In the genomic region with DNA sequence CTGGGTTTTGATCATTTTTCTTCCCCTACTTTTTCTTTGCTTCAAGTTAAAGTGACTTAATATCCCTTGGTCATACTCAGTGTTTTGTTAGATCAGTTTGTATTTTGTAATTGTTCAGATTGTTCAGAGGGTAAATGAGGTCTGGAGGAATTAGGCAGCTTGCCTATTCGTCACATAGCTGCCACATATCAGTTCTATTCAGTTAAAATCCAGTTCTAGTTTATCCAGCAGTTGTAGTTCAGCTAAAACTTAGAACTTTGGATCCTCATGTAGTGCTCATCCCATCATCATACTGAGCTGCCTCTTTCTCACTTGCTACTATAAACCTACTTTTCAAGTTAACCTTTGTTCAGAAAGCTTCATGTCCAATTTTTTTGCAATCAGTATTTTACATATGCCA, we compare ENCODE assay signal across 13 cellular contexts. TPM values are rescaled to one million over a fixed set of nuclear protein-coding genes. Genes with fewer than 3 reads are reported as not detected.
DNase-seq lines count a peak whose midpoint lies in the region; ATAC-seq, FAIRE-seq and TF ChIP-seq lines count a peak whose summit lies in the region.
"Had no signal": no experiment of that assay in that cellular context is flagged by ENCODE, and none has a peak within 500 bp of the region (broad histone marks: within the 10 kb centered on the region; RNA-seq: fewer than 3 reads in every experiment).

No MANE protein-coding gene starts in this region.

- H3K4me3 ChIP-seq in liver (ENCODE audit: low read depth in 1 of 3, low read length in 3 of 3) (no peak overlapping the region), HepG2 (replicated peaks in 1 of 3; ENCODE audit: insufficient read depth in 1 of 3, low read depth in 2 of 3, low read length in 3 of 3) (no peak overlapping the region), gastrocnemius medialis (no peak overlapping the region)
- H3K4me3 ChIP-seq: BLaER1, GM23338 had no signal

- FAIRE-seq in HepG2 (lab: Jason Lieb, UNC), result no peak

- no peaks in the 10 kb centered on the region for H3K4me1 Mint-ChIP-seq in dendritic cell treated with granulocyte-macrophage colony-stimulating factor and Interleukin-4, amounts not matched to agents 40 ng/mL and 50 ng/mL, for 4 days (ENCODE audit: low read depth)
- no peaks in the 10 kb centered on the region for H3K4me1 Mint-ChIP-seq in mesothelial cell of epicardium
- H3K4me1 Mint-ChIP-seq: GM23338 had no signal

- H3K36me3 Mint-ChIP-seq in dendritic cell treated with granulocyte-macrophage colony-stimulating factor and Interleukin-4, amounts not matched to agents 40 ng/mL and 50 ng/mL, for 4 days (ENCODE audit: low read depth), result peaks cover 63% of the 10 kb centered on the region
- H3K36me3 Mint-ChIP-seq in mesothelial cell of epicardium, result peaks cover 22% of the 10 kb centered on the region

- H3K9ac ChIP-seq in liver (ENCODE audit: low read depth in 1 of 2, low read length in 2 of 2), result no peak overlapping the region
- H3K9ac ChIP-seq in HepG2 (ENCODE audit: insufficient read depth, low read depth, low read length), result no peak overlapping the region
- H3K9ac ChIP-seq: BLaER1 had no signal

- ATAC-seq in HepG2 (no peak), gastrocnemius medialis (no peak), HG02571 (IDR thresholded peaks at IDR 0.05; ENCODE audit: unreplicated experiment) (no peak)
- ATAC-seq: GM23338 had no signal

- DNase-seq in HepG2 (ENCODE audit: low spot score) (no peak), mesothelial cell of epicardium (ENCODE audit: low spot score in 2 of 2, unreplicated experiment in 2 of 2) (no peak), gastrocnemius medialis (no peak), SHP77 treated with DMSO at 0.1 percent for 48 hours (lab: John Stamatoyannopoulos, UW) (no peak)
- DNase-seq: 8988T, AML-193, DMS 273 treated with DMSO at 0.1 percent for 48 hours, H9 had no signal

- H2AFZ ChIP-seq in HepG2 (ENCODE audit: low read length), result no peak overlapping the region
- H2AFZ ChIP-seq: GM23338 had no signal

- intact Hi-C loops in HepG2 (cut with micrococcal nuclease; ENCODE audit: unreplicated experiment), result no loop called here
- intact Hi-C loops in dendritic cell treated with granulocyte-macrophage colony-stimulating factor and Interleukin-4, amounts not matched to agents 40 ng/mL and 50 ng/mL, for 4 days (cut with micrococcal nuclease), result loop anchor here (10.0 kb wide), 1 partner anchor 356 kb away; no protein-coding TSS in a partner anchor
- intact Hi-C loops in gastrocnemius medialis (cut with DNase I; ENCODE audit: low total_unique reads), result loop anchor here (10.0 kb wide), 1 partner anchor 726 kb away; no protein-coding TSS in a partner anchor

- CTCF ChIA-PET in HepG2 (lab: Yijun Ruan, JAX; ENCODE audit: low intra/inter-chr PET ratio, low total read pairs), result no interaction called here

- no peak overlapping the region for H3K4me3 Mint-ChIP-seq in dendritic cell treated with granulocyte-macrophage colony-stimulating factor and Interleukin-4, amounts not matched to agents 40 ng/mL and 50 ng/mL, for 4 days
- no peak overlapping the region for H3K4me3 Mint-ChIP-seq in mesothelial cell of epicardium
- H3K4me3 Mint-ChIP-seq: GM23338, H9 had no signal

- H4K20me1 ChIP-seq in HepG2 (ENCODE audit: insufficient read depth, low read length), result no peaks in the 10 kb centered on the region
- H4K20me1 ChIP-seq: BLaER1 had no signal

- H3K36me3 ChIP-seq in liver (ENCODE audit: control insufficient read depth in 4 of 4, insufficient read depth in 3 of 4, low read depth in 1 of 4, low read length in 3 of 4) (peaks cover 0 to 2% (median 2%) of the 10 kb centered on the region in 4 donors), HepG2 (replicated peaks in 1 of 2; ENCODE audit: control insufficient read depth in 1 of 2, insufficient read depth in 2 of 2, low read length in 2 of 2) (peaks cover 11 to 34% of the 10 kb centered on the region in 2 experiments; a peak in 4 of 5 replicates), gastrocnemius medialis (peaks cover 0 to 10% of the 10 kb centered on the region in 2 donors)

- TF ChIP-seq POLR2A in HepG2 (IDR thresholded peaks at IDR 0.05; ENCODE audit: insufficient read depth in 1 of 2, low read depth in 2 of 2, low read length in 2 of 2), result no peak
- no peak for TF ChIP-seq POLR2A in gastrocnemius medialis (IDR thresholded peaks at IDR 0.05)

- peak overlapping the region; percentile 20 for H3K27ac Mint-ChIP-seq in dendritic cell treated with granulocyte-macrophage colony-stimulating factor and Interleukin-4, amounts not matched to agents 40 ng/mL and 50 ng/mL, for 4 days
- H3K27ac Mint-ChIP-seq in mesothelial cell of epicardium, result peak overlapping the region; percentile 11
- H3K27ac Mint-ChIP-seq: GM23338 had no signal

- in situ Hi-C loops in HepG2 (cut with HindIII; ENCODE audit: extremely low pct_ligation_motif_present, low pct_unique_long_range_greater_than_20kb) (no loop called here), gastrocnemius medialis (cut with MboI; ENCODE audit: low sequenced_read_pairs in 4 of 4) (no loop called here)

- H3K79me2 ChIP-seq in HepG2 (ENCODE audit: insufficient read depth, low read length), result peaks cover 2% of the 10 kb centered on the region

- H3K9me3 ChIP-seq in liver (ENCODE audit: control insufficient read depth in 4 of 4, low read length in 3 of 4), result no peaks in the 10 kb centered on the region
- no peaks in the 10 kb centered on the region for H3K9me3 ChIP-seq in HepG2 (ENCODE audit: low read length)
- no peaks in the 10 kb centered on the region for H3K9me3 ChIP-seq in gastrocnemius medialis
- H3K9me3 ChIP-seq: BLaER1 had no signal

- H3K27ac ChIP-seq in liver (ENCODE audit: low read depth in 1 of 2, low read length in 2 of 2) (no peak overlapping the region), HepG2 (ENCODE audit: extremely low read length, insufficient read depth, low read length) (no peak overlapping the region), gastrocnemius medialis (no peak overlapping the region)
- H3K27ac ChIP-seq: BLaER1 had no signal

- WGBS in liver, result 38% methylated on average over 1 of the region's 1 CpG
- whole genome bisulfite sequencing in HepG2 (ENCODE audit: low lambda C conversion rate), result 92% methylated on average over 1 of the region's 1 CpG

- H3K27me3 Mint-ChIP-seq in dendritic cell treated with granulocyte-macrophage colony-stimulating factor and Interleukin-4, amounts not matched to agents 40 ng/mL and 50 ng/mL, for 4 days, result no peaks in the 10 kb centered on the region
- H3K27me3 Mint-ChIP-seq in mesothelial cell of epicardium (ENCODE audit: low read depth), result no peaks in the 10 kb centered on the region

- peak in 1 of 2 donors; percentile 33 for TF ChIP-seq RAD21 in liver (IDR thresholded peaks at IDR 0.05)
- TF ChIP-seq RAD21 in HepG2 (CRISPR knock-in tag; IDR thresholded peaks at IDR 0.05), result no peak

- no peaks in the 10 kb centered on the region for H3K9me3 Mint-ChIP-seq in dendritic cell treated with granulocyte-macrophage colony-stimulating factor and Interleukin-4, amounts not matched to agents 40 ng/mL and 50 ng/mL, for 4 days
- H3K9me3 Mint-ChIP-seq in mesothelial cell of epicardium, result no peaks in the 10 kb centered on the region
- H3K9me3 Mint-ChIP-seq: GM23338, H9 had no signal

- no peak for TF ChIP-seq EP300 in HepG2 (IDR thresholded peaks at IDR 0.05; ENCODE audit: low read depth in 2 of 2, low read length in 2 of 2)
- no peak for TF ChIP-seq EP300 in HepG2 (CRISPR knock-in tag; IDR thresholded peaks at IDR 0.05; ENCODE audit: borderline replicate concordance)

- no peak for TF ChIP-seq CTCF in liver (IDR thresholded peaks at IDR 0.05; ENCODE audit: low read depth, low read length, missing input control)
- TF ChIP-seq CTCF in HepG2 (CRISPR knock-in tag; IDR thresholded peaks at IDR 0.05), result no peak
- TF ChIP-seq CTCF in mesothelial cell of epicardium (IDR thresholded peaks at IDR 0.05; ENCODE audit: unreplicated experiment), result no peak
- TF ChIP-seq CTCF in gastrocnemius medialis (IDR thresholded peaks at IDR 0.05 in 4 of 5, conservative IDR thresholded peaks at IDR 0.05 in 1 of 5), result no peak

- POLR2A ChIA-PET in HepG2 (lab: Yijun Ruan, JAX), result interaction anchor here (1.4 kb wide), 1 partner anchor 47 kb away, joined by 5 read pairs; a partner anchor contains a TSS

- H3K27me3 ChIP-seq in liver (ENCODE audit: control insufficient read depth in 4 of 4, insufficient read depth in 4 of 4, low read length in 3 of 4) (no peaks in the 10 kb centered on the region), HepG2 (ENCODE audit: control insufficient read depth in 1 of 2, insufficient read depth in 2 of 2, low read length in 2 of 2) (no peaks in the 10 kb centered on the region), gastrocnemius medialis (no peaks in the 10 kb centered on the region)
- H3K27me3 ChIP-seq: BLaER1 had no signal

- H3K4me1 ChIP-seq in liver (ENCODE audit: control insufficient read depth in 4 of 4, insufficient read depth in 4 of 4, low read length in 3 of 4) (peaks cover 0 to 9% (median 5%) of the 10 kb centered on the region in 4 donors), HepG2 (ENCODE audit: insufficient read depth, low read length) (no peaks in the 10 kb centered on the region), gastrocnemius medialis (no peaks in the 10 kb centered on the region)
- H3K4me1 ChIP-seq: BLaER1 had no signal

- no peak overlapping the region for H3K4me2 ChIP-seq in HepG2 (ENCODE audit: low read depth, low read length)
- H3K4me2 ChIP-seq: BLaER1, GM23338 had no signal

- BruUV-seq in HepG2 (replicated peaks; lab: Mats Ljungman, UMichigan), result no TSS peak

RNA-seq across cellular contexts. Expression of a gene that starts 47.1 kb away (rescaled TPM):
- total RNA-seq in liver, result 10 to 100 TPM in 1 of 2 donors, 1 to 10 TPM in 1; 7.1 to 64.8 TPM
- polyA plus RNA-seq in liver, result 10 to 100 TPM; 21.0 to 62.0 TPM
- total RNA-seq in HepG2 (2016; rRNA removed; fragmentation: Illumina TruSeq; extraction: Trizol), result 33.3 and 37.9 TPM in 2 replicates
- 6.7 and 7.4 TPM in 2 replicates for total RNA-seq in HepG2 (2016; cell fraction: cytosol; rRNA removed; fragmentation: Illumina TruSeq; extraction: Trizol; ENCODE audit: low read depth)
- 33.6 and 35.3 TPM in 2 replicates for total RNA-seq in HepG2 (2016; cell fraction: insoluble cytoplasmic fraction; rRNA removed; fragmentation: Illumina TruSeq; extraction: Trizol)
- 10.5 and 12.8 TPM in 2 replicates for total RNA-seq in HepG2 (2016; cell fraction: membrane; rRNA removed; fragmentation: Illumina TruSeq; extraction: Trizol)
- total RNA-seq in HepG2 (2016; cell fraction: nucleus; rRNA removed; fragmentation: Illumina TruSeq; extraction: Trizol), result 39.8 and 45.9 TPM in 2 replicates
- polyA plus RNA-seq in HepG2 (2011; rRNA removed), result 14.7 and 17.3 TPM in 2 replicates
- 4.5 and 6.0 TPM in 2 replicates for polyA plus RNA-seq in HepG2 (2011; cell fraction: cytosol; rRNA removed)
- 18.6 and 23.7 TPM in 2 replicates for polyA plus RNA-seq in HepG2 (2011; cell fraction: nucleus; rRNA removed)
- 13.0 and 13.5 TPM in 2 replicates for polyA plus RNA-seq in HepG2 (2012)
- 3.7 and 4.9 TPM in 2 replicates for polyA plus RNA-seq in HepG2 (2016; cell fraction: cytosol; fragmentation: Illumina TruSeq; extraction: Trizol; ENCODE audit: low read depth)
- 37.0 and 38.7 TPM in 2 replicates for polyA plus RNA-seq in HepG2 (2016; cell fraction: insoluble cytoplasmic fraction; fragmentation: Illumina TruSeq; extraction: Trizol; ENCODE audit: low read depth)
- 4.7 and 6.8 TPM in 2 replicates for polyA plus RNA-seq in HepG2 (2016; cell fraction: membrane; fragmentation: Illumina TruSeq; extraction: Trizol; ENCODE audit: low read depth)
- 77.3 and 77.9 TPM in 2 replicates for polyA plus RNA-seq in HepG2 (2016; cell fraction: nucleus; fragmentation: Illumina TruSeq; extraction: Trizol; ENCODE audit: insufficient read depth, low read depth)
- 4.2 and 10.8 TPM in 2 replicates for polyA minus RNA-seq in HepG2 (2011; rRNA and poly(A)+ RNA removed; ENCODE audit: low replicate concordance)
- polyA minus RNA-seq in HepG2 (2011; cell fraction: cytosol; rRNA and poly(A)+ RNA removed), result 4.7 and 5.1 TPM in 2 replicates
- 26.5 and 37.2 TPM in 2 replicates for polyA minus RNA-seq in HepG2 (2011; cell fraction: nucleus; rRNA and poly(A)+ RNA removed)
- 4.7 to 5.2 TPM (median 5.1 TPM) in 3 replicates for total RNA-seq in mesothelial cell of epicardium
- 1 to 10 TPM; 2.0 to 5.8 (median 2.8) TPM for total RNA-seq in gastrocnemius medialis
